In the genomic region with DNA sequence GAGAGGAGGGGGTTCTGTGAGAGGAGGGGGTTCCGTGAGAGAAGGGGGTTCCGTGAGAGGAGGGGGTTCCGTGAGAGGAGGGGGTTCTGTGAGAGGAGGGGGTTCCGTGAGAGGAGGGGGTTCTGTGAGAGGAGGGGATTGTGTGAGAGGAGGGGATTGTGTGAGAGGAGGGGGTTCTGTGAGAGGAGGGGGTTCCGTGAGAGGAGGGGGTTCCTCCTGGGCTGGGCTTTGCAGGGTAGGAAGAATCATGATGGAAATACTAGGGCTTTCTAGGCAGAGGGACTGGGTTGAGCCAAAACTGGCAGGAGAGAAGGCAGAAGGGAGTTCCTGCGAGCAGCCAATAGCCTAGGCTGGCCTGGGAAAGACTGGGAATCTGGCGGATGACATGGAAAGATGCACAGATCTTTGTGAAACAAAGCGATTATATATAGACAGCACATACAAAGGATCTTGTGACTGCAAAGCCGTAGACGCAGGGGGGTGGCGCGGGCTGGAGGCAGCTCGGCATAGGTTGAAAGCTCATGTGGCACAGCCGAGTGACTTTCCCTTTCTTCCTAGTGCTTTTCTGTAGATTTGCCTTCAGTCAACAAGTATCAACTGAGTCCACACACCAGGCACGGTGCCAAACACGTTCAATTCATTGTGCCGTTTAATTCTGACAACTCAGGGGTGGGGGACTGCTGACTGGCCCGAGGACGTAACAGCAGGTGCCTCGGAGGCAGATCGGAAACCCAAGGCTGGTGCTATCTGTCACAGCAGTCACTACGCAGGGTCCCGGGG, we compare ENCODE assay signal across 10 cellular contexts. TPM values are rescaled to one million over a fixed set of nuclear protein-coding genes. Genes with fewer than 3 reads are reported as not detected.
DNase-seq lines count a peak whose midpoint lies in the region; ATAC-seq and FAIRE-seq lines count a peak whose summit lies in the region.
"Had no signal": no experiment of that assay in that cellular context is flagged by ENCODE, and none has a peak within 500 bp of the region (broad histone marks: within the 10 kb centered on the region; RNA-seq: fewer than 3 reads in every experiment).

No MANE protein-coding gene starts in this region.

- intact Hi-C loops in activated naive CD4-positive, alpha-beta T cell treated with anti-CD3 and anti-CD28 coated beads for 36 hours (cut with micrococcal nuclease) = no loop called here

- H3K27me3 Mint-ChIP-seq in central memory CD8-positive, alpha-beta T cell = no peaks in the 10 kb centered on the region
- H3K27me3 Mint-ChIP-seq in activated naive CD4-positive, alpha-beta T cell treated with anti-CD3 and anti-CD28 coated beads for 36 hours (ENCODE audit: low read depth) = no peaks in the 10 kb centered on the region

- H3K27ac Mint-ChIP-seq in central memory CD8-positive, alpha-beta T cell (ENCODE audit: low read depth) = peak overlapping the region; percentile 74
- no peak overlapping the region for H3K27ac Mint-ChIP-seq in activated naive CD4-positive, alpha-beta T cell treated with anti-CD3 and anti-CD28 coated beads for 36 hours

- H3K36me3 ChIP-seq in neuronal stem cell (replicated peaks in 1 of 2; ENCODE audit: control insufficient read depth in 2 of 2, insufficient read depth in 2 of 2, low read length in 2 of 2) = peaks cover 12 to 60% of the 10 kb centered on the region in 2 donors
- H3K36me3 ChIP-seq: colonic mucosa had no signal

- H3K4me1 ChIP-seq in neuronal stem cell (ENCODE audit: control insufficient read depth in 2 of 2, insufficient read depth in 1 of 2, low read depth in 1 of 2, low read length in 2 of 2) = no peaks in the 10 kb centered on the region

- H2BK120ac ChIP-seq in neuronal stem cell (ENCODE audit: low read depth, low read length) = no peak overlapping the region

- no peak overlapping the region for H2BK5ac ChIP-seq in neuronal stem cell (ENCODE audit: low read length)

- WGBS in neuronal stem cell (ENCODE audit: extremely low coverage in 2 of 2, insufficient read length in 2 of 2, insufficient replicate concordance in 1 of 2), 2 donors = 93% methylated on average over 2 of the region's 23 CpGs; no CpG with 5 or more reads in 1 of the 2 donors

- H2AK5ac ChIP-seq in neuronal stem cell (ENCODE audit: low read depth, low read length) = peak overlapping the region; percentile 46

- peaks cover 14% of the 10 kb centered on the region for H3K4me1 Mint-ChIP-seq in central memory CD8-positive, alpha-beta T cell
- H3K4me1 Mint-ChIP-seq in activated naive CD4-positive, alpha-beta T cell treated with anti-CD3 and anti-CD28 coated beads for 36 hours (ENCODE audit: low read depth) = peaks cover 32% of the 10 kb centered on the region

- no peak overlapping the region for H2AFZ ChIP-seq in neuronal stem cell (ENCODE audit: low read length)

- no peak overlapping the region for H3K4me3 Mint-ChIP-seq in central memory CD8-positive, alpha-beta T cell
- H3K4me3 Mint-ChIP-seq in activated naive CD4-positive, alpha-beta T cell treated with anti-CD3 and anti-CD28 coated beads for 36 hours = no peak overlapping the region

- FAIRE-seq in RCC 7860 (lab: Jason Lieb, UNC) = no peak

- no peak overlapping the region for H3K4me2 ChIP-seq in neuronal stem cell (ENCODE audit: insufficient read depth, low read length, poor library complexity, severe bottlenecking)

- no peaks in the 10 kb centered on the region for H3K27me3 ChIP-seq in neuronal stem cell (ENCODE audit: control insufficient read depth in 3 of 3, insufficient read depth in 3 of 3, low read depth in 1 of 3, low read length in 3 of 3)
- H3K27me3 ChIP-seq: colonic mucosa had no signal

- H3K79me1 ChIP-seq in neuronal stem cell (ENCODE audit: low read depth, low read length) = peaks cover 27% of the 10 kb centered on the region

- no peaks in the 10 kb centered on the region for H3K9me3 Mint-ChIP-seq in central memory CD8-positive, alpha-beta T cell
- H3K9me3 Mint-ChIP-seq in activated naive CD4-positive, alpha-beta T cell treated with anti-CD3 and anti-CD28 coated beads for 36 hours = no peaks in the 10 kb centered on the region

- H3K36me3 Mint-ChIP-seq in central memory CD8-positive, alpha-beta T cell (ENCODE audit: insufficient read depth) = peaks cover 5% of the 10 kb centered on the region
- peaks cover 5% of the 10 kb centered on the region for H3K36me3 Mint-ChIP-seq in activated naive CD4-positive, alpha-beta T cell treated with anti-CD3 and anti-CD28 coated beads for 36 hours (ENCODE audit: low read depth)

- no peak overlapping the region for H3K14ac ChIP-seq in neuronal stem cell (ENCODE audit: low read length)

- no peak overlapping the region for H3K4me3 ChIP-seq in neuronal stem cell (ENCODE audit: low read length in 2 of 2)
- H3K4me3 ChIP-seq: colonic mucosa, lung had no signal

- ATAC-seq in central memory CD8-positive, alpha-beta T cell (replicated peaks; ENCODE audit: extremely low read depth, poor library complexity, severe bottlenecking) = no peak
- no peak for ATAC-seq in GM18498 (IDR thresholded peaks at IDR 0.05; ENCODE audit: unreplicated experiment)

- H3K27ac ChIP-seq in neuronal stem cell (replicated peaks; ENCODE audit: low read length) = no peak overlapping the region
- H3K27ac ChIP-seq: colonic mucosa had no signal

- no peak overlapping the region for H3K23ac ChIP-seq in neuronal stem cell (ENCODE audit: low read depth, low read length, poor library complexity)

- CTCF ChIA-PET in activated naive CD4-positive, alpha-beta T cell treated with anti-CD3 and anti-CD28 coated beads for 36 hours (lab: Charles Lee) = interaction anchor here (1.7 kb wide), 1 partner anchor 13 kb away, joined by 5 read pairs; no protein-coding TSS in a partner anchor

- no peak overlapping the region for H4K91ac ChIP-seq in neuronal stem cell (ENCODE audit: low read depth, low read length, poor library complexity)

- no peak overlapping the region for H2BK12ac ChIP-seq in neuronal stem cell (ENCODE audit: low read length)

- H3K9ac ChIP-seq in neuronal stem cell (ENCODE audit: low read depth, low read length, poor library complexity) = no peak overlapping the region

- no peak overlapping the region for H4K8ac ChIP-seq in neuronal stem cell (ENCODE audit: low read depth, low read length)

- H3K18ac ChIP-seq in neuronal stem cell (ENCODE audit: low read length) = no peak overlapping the region

- H3K9me3 ChIP-seq in neuronal stem cell (replicated peaks in 1 of 2; ENCODE audit: control insufficient read depth in 2 of 2, insufficient read depth in 1 of 2, low read depth in 1 of 2, low read length in 2 of 2) = peaks cover 0 to 4% of the 10 kb centered on the region in 2 donors
- H3K9me3 ChIP-seq: colonic mucosa had no signal

- H3K4ac ChIP-seq in neuronal stem cell (ENCODE audit: low read length) = no peak overlapping the region

- no peak overlapping the region for H2BK15ac ChIP-seq in neuronal stem cell (ENCODE audit: low read length)

- DNase-seq in COR-L47 (lab: John Stamatoyannopoulos, UW) = peak; percentile 86
- peak; percentile 65 for DNase-seq in NCI-H2196 (lab: John Stamatoyannopoulos, UW; ENCODE audit: unreplicated experiment)
- DNase-seq in central memory CD8-positive, alpha-beta T cell (ENCODE audit: low spot score in 2 of 2) = no peak
- DNase-seq in neuronal stem cell (ENCODE audit: low spot score) = no peak
- DNase-seq in RCC 7860 (ENCODE audit: low spot score) = no peak
- DNase-seq in activated naive CD4-positive, alpha-beta T cell treated with anti-CD3 and anti-CD28 coated beads for 36 hours = no peak
- DNase-seq in LoVo (ENCODE audit: low spot score) = no peak
- DNase-seq: colonic mucosa had no signal

RNA-seq across cellular contexts. Expression of gene PAM16, which starts 6.3 kb away (rescaled TPM):
- 76.9 TPM for polyA plus RNA-seq in neuronal stem cell (2013, experiment 1 of 2)
- polyA plus RNA-seq in neuronal stem cell (2013, experiment 2 of 2) = 74.7 TPM
- total RNA-seq in activated naive CD4-positive, alpha-beta T cell treated with anti-CD3 and anti-CD28 coated beads for 36 hours = 10 to 100 TPM; 67.8 to 71.3 TPM

RNA-seq across cellular contexts. Expression of gene VASN, which starts 26.8 kb away (rescaled TPM):
- polyA plus RNA-seq in neuronal stem cell (2013, experiment 1 of 2) = 7.8 TPM
- polyA plus RNA-seq in neuronal stem cell (2013, experiment 2 of 2) = 7.6 TPM
- total RNA-seq in activated naive CD4-positive, alpha-beta T cell treated with anti-CD3 and anti-CD28 coated beads for 36 hours = not detected

RNA-seq across cellular contexts. Expression of gene GLIS2, which starts 29.0 kb away (rescaled TPM):
- 7.6 TPM for polyA plus RNA-seq in neuronal stem cell (2013, experiment 1 of 2)
- 7.9 TPM for polyA plus RNA-seq in neuronal stem cell (2013, experiment 2 of 2)
- under 1 TPM; 0.12 to 0.24 TPM for total RNA-seq in activated naive CD4-positive, alpha-beta T cell treated with anti-CD3 and anti-CD28 coated beads for 36 hours

Comparison
In these comparisons a context has a peak if more than half of its experiments do, and no peak if none do; other contexts are left out.
1. DNase-seq: peak in COR-L47 (single experiment) and NCI-H2196 (single experiment); none in central memory CD8-positive, alpha-beta T cell (0 of 2), neuronal stem cell (single experiment), RCC 7860 (single experiment), activated naive CD4-positive, alpha-beta T cell treated with anti-CD3 and anti-CD28 coated beads for 36 hours (single experiment) and LoVo (single experiment).